8 cellular contexts compared by ENCODE assay signal in genomic region chr3:46848271-46849097, GRCh38. TPM values are rescaled to one million over a fixed set of nuclear protein-coding genes. Genes with fewer than 3 reads are reported as not detected.
DNase-seq lines count a peak whose midpoint lies in the region; ATAC-seq, FAIRE-seq and TF ChIP-seq lines count a peak whose summit lies in the region.

No MANE protein-coding gene starts in this region.

- H2BK5ac ChIP-seq in mesendoderm (ENCODE audit: low read length), result no peak overlapping the region

- H3K79me1 ChIP-seq in mesendoderm (ENCODE audit: low read length), result no peaks in the 10 kb centered on the region

- TF ChIP-seq CTCF in Loucy (conservative IDR thresholded peaks at IDR 0.05; ENCODE audit: low read length) (peak; percentile 71), bronchial epithelial cell (IDR thresholded peaks at IDR 0.05; ENCODE audit: insufficient read depth, low read length, severe bottlenecking) (peak; percentile 49)

- H3K27me3 ChIP-seq in Loucy (ENCODE audit: insufficient read depth, low read length, poor library complexity, severe bottlenecking), result no peaks in the 10 kb centered on the region
- H3K27me3 ChIP-seq in bronchial epithelial cell (ENCODE audit: control insufficient read depth, insufficient read depth, low read length), result no peaks in the 10 kb centered on the region
- H3K27me3 ChIP-seq in mesendoderm (ENCODE audit: insufficient read depth, low read length, poor library complexity), result no peaks in the 10 kb centered on the region

- H3K9me3 ChIP-seq in Loucy (ENCODE audit: insufficient read depth, low read depth, low read length), result no peaks in the 10 kb centered on the region

- no peak overlapping the region for H3K56ac ChIP-seq in mesendoderm (ENCODE audit: low read length)

- ATAC-seq in HG03442 (IDR thresholded peaks at IDR 0.05; ENCODE audit: unreplicated experiment), result no peak

- H3K79me2 ChIP-seq in Loucy (ENCODE audit: insufficient read depth, low read length) (no peaks in the 10 kb centered on the region), mesendoderm (ENCODE audit: control insufficient read depth, insufficient read depth, low read length) (no peaks in the 10 kb centered on the region)

- no peak overlapping the region for H2BK15ac ChIP-seq in mesendoderm (replicated peaks; ENCODE audit: low read depth)

- H4K5ac ChIP-seq in mesendoderm (ENCODE audit: low read length), result no peak overlapping the region

- no peak overlapping the region for H3K9ac ChIP-seq in Loucy (ENCODE audit: low read depth, low read length, poor library complexity, severe bottlenecking)
- H3K9ac ChIP-seq in mesendoderm (ENCODE audit: low read length), result no peak overlapping the region

- no peak overlapping the region for H2AFZ ChIP-seq in Loucy (ENCODE audit: low read length)

- H2BK120ac ChIP-seq in mesendoderm (ENCODE audit: low read depth, low read length), result no peak overlapping the region

- H3K27ac ChIP-seq in mesendoderm (ENCODE audit: low read depth, low read length), result no peak overlapping the region
- no peak overlapping the region for H3K27ac ChIP-seq in caudate nucleus (ENCODE audit: low read depth, low read length)

- no peaks in the 10 kb centered on the region for H4K20me1 ChIP-seq in Loucy (ENCODE audit: insufficient read depth, low read length, poor library complexity, severe bottlenecking)

- no peak overlapping the region for H2AK5ac ChIP-seq in mesendoderm (ENCODE audit: low read length)

- H3K36me3 ChIP-seq in Loucy (ENCODE audit: insufficient read depth, low read length) (no peaks in the 10 kb centered on the region), bronchial epithelial cell (ENCODE audit: control insufficient read depth, insufficient read depth, low read length) (no peaks in the 10 kb centered on the region), mesendoderm (ENCODE audit: control insufficient read depth, insufficient read depth, low read length) (no peaks in the 10 kb centered on the region)

- H3K4me2 ChIP-seq in Loucy (ENCODE audit: low read depth, low read length, poor library complexity, severe bottlenecking), result no peak overlapping the region
- H3K4me2 ChIP-seq in mesendoderm (ENCODE audit: low read length), result no peak overlapping the region

- H3K9me2 ChIP-seq in Loucy (replicated peaks; ENCODE audit: low read depth, low read length), result no peaks in the 10 kb centered on the region

- H3K4me3 ChIP-seq in Loucy (ENCODE audit: low read length, poor library complexity, severe bottlenecking), result no peak overlapping the region
- H3K4me3 ChIP-seq in bronchial epithelial cell (ENCODE audit: low read depth, low read length), result no peak overlapping the region
- H3K4me3 ChIP-seq in mesendoderm (ENCODE audit: low read length), result no peak overlapping the region

- no peaks in the 10 kb centered on the region for H3F3A ChIP-seq in Loucy (ENCODE audit: low read depth)

- no peak overlapping the region for H3K18ac ChIP-seq in mesendoderm (ENCODE audit: low read length)

- DNase-seq in D341Med (ENCODE audit: low spot score) (peak; percentile 37), bronchial epithelial cell (ENCODE audit: low read depth) (no peak), mesendoderm (peak; percentile 93), dedifferentiated amniotic fluid mesenchymal stem cell (ENCODE audit: extremely low spot score) (no peak), caudate nucleus (lab: John Stamatoyannopoulos, UW) (no peak), ureter (ENCODE audit: low spot score) (no peak)

- no CpG with 5 or more reads among the region's 14 CpGs for WGBS in mesendoderm (ENCODE audit: extremely low coverage, insufficient coverage, low lambda C conversion rate)

- no peak overlapping the region for H3K4ac ChIP-seq in mesendoderm (ENCODE audit: low read depth, low read length)

- peak; percentile 50 for FAIRE-seq in bronchial epithelial cell (lab: Jason Lieb, UNC)

- H3K4me1 ChIP-seq in Loucy (ENCODE audit: insufficient read depth, low read length, poor library complexity, severe bottlenecking), result peaks cover 7% of the 10 kb centered on the region
- peaks cover 7% of the 10 kb centered on the region for H3K4me1 ChIP-seq in mesendoderm (ENCODE audit: control insufficient read depth, low read depth, low read length)

- H3K23ac ChIP-seq in mesendoderm (ENCODE audit: low read length), result no peak overlapping the region

- no peak overlapping the region for H4K8ac ChIP-seq in mesendoderm (ENCODE audit: low read depth, low read length)

RNA-seq across cellular contexts. Expression of gene MYL3, which starts 14.8 kb away (rescaled TPM):
- total RNA-seq in bronchial epithelial cell (not detected in 2 replicates), ureter (4.6 TPM)
- 0.24 TPM for polyA plus RNA-seq in mesendoderm (2013, experiment 1 of 2)
- 0.11 TPM for polyA plus RNA-seq in mesendoderm (2013, experiment 2 of 2)

RNA-seq across cellular contexts. Expression of gene PTH1R, which starts 29.0 kb away (rescaled TPM):
- total RNA-seq in bronchial epithelial cell (not detected in 2 replicates), ureter (12.9 TPM)
- polyA plus RNA-seq in mesendoderm (2013, experiment 1 of 2), result 4.0 TPM
- 4.5 TPM for polyA plus RNA-seq in mesendoderm (2013, experiment 2 of 2)

Comparison
In these comparisons a context has a peak if more than half of its experiments do, and no peak if none do; other contexts are left out.
1. DNase-seq: peak in D341Med (single experiment) and mesendoderm (single experiment); none in bronchial epithelial cell (single experiment), dedifferentiated amniotic fluid mesenchymal stem cell (single experiment), caudate nucleus (0 of 61) and ureter (single experiment).
2. RNA of gene PTH1R, which starts 29.0 kb away (total RNA-seq): 12.9 TPM in ureter (single experiment); not detected in bronchial epithelial cell; every median in the first group is over 10 times any median in the second.